In the genomic region with DNA sequence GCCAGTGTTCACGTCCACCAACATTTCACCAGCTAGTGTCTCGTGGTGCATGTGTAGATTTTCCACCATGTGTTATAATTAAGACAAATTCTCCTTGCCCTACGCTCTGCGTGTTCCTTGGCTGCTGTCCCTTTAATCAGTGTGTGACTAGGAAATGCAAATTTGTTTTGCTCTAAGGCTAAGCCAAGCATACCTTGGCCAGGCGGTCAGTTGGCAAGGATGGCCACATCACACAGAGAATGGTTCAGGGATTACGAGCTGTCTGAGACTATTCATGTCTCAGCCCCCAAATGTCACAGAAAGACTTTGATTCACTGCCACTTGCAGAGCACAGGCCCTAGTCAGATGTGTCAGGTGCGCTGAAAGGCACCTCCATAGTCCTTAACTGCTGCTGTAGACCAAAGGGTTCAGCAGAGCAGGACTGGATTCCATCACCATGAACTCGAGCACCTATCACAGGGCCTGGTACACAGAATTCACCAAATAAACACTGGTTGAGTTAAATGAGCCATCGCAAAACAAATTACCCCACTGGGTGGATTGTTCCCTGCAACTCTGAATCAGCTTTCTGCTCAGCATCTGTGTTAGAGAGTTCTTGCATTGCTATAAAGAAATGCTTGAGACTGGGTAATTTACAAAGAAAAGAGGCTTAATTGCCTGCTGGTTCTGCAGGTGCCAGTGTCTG, we compare ENCODE assay signal across 24 cellular contexts.
"Had no signal": no experiment of that assay in that cellular context is flagged by ENCODE, and none has a peak within 500 bp of the region (broad histone marks: within the 10 kb centered on the region; RNA-seq: fewer than 3 reads in every experiment).

No MANE protein-coding gene starts in this region.

- ATAC-seq: activated CD4-positive, alpha-beta T cell treated with anti-CD3 and anti-CD28 coated beads for 36 hours; Right ventricle myocardium inferior; T-cell had no signal

- H3K36me3 ChIP-seq: WERI-Rb-1 had no signal

- H3K27ac ChIP-seq: SK-N-MC, WERI-Rb-1 had no signal

- DNase-seq: activated CD4-positive, alpha-beta memory T cell treated with anti-CD3 and anti-CD28 coated beads, Interleukin-2, amount 10 ng/mL, durations not matched to agents 7 days and 5 days; activated CD4-positive, alpha-beta T cell treated with anti-CD3 and anti-CD28 coated beads for 36 hours; activated CD4-positive, alpha-beta T cell treated with anti-CD3 and anti-CD28 coated beads, Interleukin-2, amount 50 U/mL, for 1 hour; activated gamma-delta T cell treated with Interleukin-2 at 50 U/mL for 16 hours; activated naive CD4-positive, alpha-beta T cell treated with anti-CD3 and anti-CD28 coated beads, Interleukin-2, amount 10 ng/mL, durations not matched to agents 7 days and 5 days; activated naive CD8-positive, alpha-beta T cell treated with anti-CD3 and anti-CD28 coated beads for 36 hours; activated T-cell treated with anti-CD3 and anti-CD28 coated beads for 4 hours; activated T-cell treated with anti-CD3 and anti-CD28 coated beads, Interleukin-2, amount 50 U/mL, for 48 hours; Karpas-422; MM.1S; NCI-H1105; NCI-H1436; NCI-H187; NCI-H2081; NCI-H446 treated with DMSO at 0.1 percent for 48 hours; NCI-H524 treated with DMSO at 0.1 percent for 48 hours; NCI-H748 treated with DMSO at 0.1 percent for 48 hours; RPMI8226; T-cell; T-helper 2 cell; T1000; WERI-Rb-1 had no signal

- H3K4me3 ChIP-seq: SK-N-MC had no signal
